2 cellular contexts compared by ENCODE assay signal in the genomic region with DNA sequence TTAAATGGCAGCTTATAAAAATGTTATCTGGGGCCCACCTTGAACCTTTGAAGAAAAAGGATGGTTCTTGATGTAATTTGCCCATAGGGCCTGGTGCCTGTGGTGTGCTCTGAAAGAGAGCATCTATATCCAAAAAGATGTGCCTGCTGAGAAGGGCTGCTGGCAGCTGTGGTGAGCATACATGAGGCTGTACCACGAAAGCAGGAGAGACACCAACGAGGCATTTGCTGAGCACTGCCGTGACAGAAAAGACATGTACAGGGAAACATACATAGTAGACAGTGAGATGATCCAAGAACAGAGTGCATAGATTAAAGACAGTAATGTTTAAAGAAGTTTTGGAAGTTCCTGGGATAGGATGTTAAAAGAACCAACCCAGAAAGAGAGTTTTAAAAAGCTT.
A peak's percentile ranks its signal among the peaks of the same experiment; 100 is the strongest.
TF ChIP-seq lines count a peak whose summit lies in the region.

No MANE protein-coding gene starts in this region.

TF ChIP-seq in HepG2, 621 proteins besides CTCF, POLR2A, EP300 and RAD21:
- TF ChIP-seq THYN1 (CRISPR knock-in tag; IDR thresholded peaks at IDR 0.05; ENCODE audit: borderline replicate concordance, low read depth) = no peak
- no peak for TF ChIP-seq ZNF777 (CRISPR knock-in tag; IDR thresholded peaks at IDR 0.05)
- TF ChIP-seq, protein P1, sequence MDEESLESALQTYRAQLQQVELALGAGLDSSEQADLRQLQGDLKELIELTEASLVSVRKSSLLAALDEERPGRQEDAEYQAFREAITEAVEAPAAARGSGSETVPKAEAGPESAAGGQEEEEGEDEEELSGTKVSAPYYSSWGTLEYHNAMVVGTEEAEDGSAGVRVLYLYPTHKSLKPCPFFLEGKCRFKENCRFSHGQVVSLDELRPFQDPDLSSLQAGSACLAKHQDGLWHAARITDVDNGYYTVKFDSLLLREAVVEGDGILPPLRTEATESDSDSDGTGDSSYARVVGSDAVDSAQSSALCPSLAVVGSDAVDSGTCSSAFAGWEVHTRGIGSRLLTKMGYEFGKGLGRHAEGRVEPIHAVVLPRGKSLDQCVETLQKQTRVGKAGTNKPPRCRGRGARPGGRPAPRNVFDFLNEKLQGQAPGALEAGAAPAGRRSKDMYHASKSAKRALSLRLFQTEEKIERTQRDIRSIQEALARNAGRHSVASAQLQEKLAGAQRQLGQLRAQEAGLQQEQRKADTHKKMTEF (CRISPR knock-in tag; IDR thresholded peaks at IDR 0.05) = no peak
- peak; percentile 73 for TF ChIP-seq ZNF331 (CRISPR knock-in tag; IDR thresholded peaks at IDR 0.05)

TF ChIP-seq in H1, 55 proteins besides CTCF, POLR2A, EP300 and RAD21:
- TF ChIP-seq TAF7 (optimal IDR thresholded peaks at IDR 0.05; ENCODE audit: borderline replicate concordance, low read depth, low read length) (no peak), CBX8 (IDR thresholded peaks at IDR 0.05; ENCODE audit: borderline replicate concordance, low read depth, low read length) (no peak), SIX5 (IDR thresholded peaks at IDR 0.05; ENCODE audit: low read depth, low read length) (no peak), CBX5 (IDR thresholded peaks at IDR 0.05; ENCODE audit: low read depth, low read length) (no peak), BACH1 (IDR thresholded peaks at IDR 0.05; ENCODE audit: low read length) (no peak), PHF8 (conservative IDR thresholded peaks at IDR 0.05; ENCODE audit: low read depth, low read length) (no peak), SP4 (IDR thresholded peaks at IDR 0.05; ENCODE audit: low read length) (no peak), TAF1 (IDR thresholded peaks at IDR 0.05; ENCODE audit: low read depth, low read length) (no peak), RBBP5 (IDR thresholded peaks at IDR 0.05; ENCODE audit: borderline replicate concordance, low read depth, low read length) (no peak), TEAD4 (IDR thresholded peaks at IDR 0.05; ENCODE audit: low read depth, low read length) (no peak), TCF12 (IDR thresholded peaks at IDR 0.05; ENCODE audit: low read depth, low read length) (no peak), SRF (IDR thresholded peaks at IDR 0.05; ENCODE audit: low read depth, low read length) (no peak)
- TF ChIP-seq, protein P2, sequence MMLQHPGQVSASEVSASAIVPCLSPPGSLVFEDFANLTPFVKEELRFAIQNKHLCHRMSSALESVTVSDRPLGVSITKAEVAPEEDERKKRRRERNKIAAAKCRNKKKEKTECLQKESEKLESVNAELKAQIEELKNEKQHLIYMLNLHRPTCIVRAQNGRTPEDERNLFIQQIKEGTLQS (IDR thresholded peaks at IDR 0.05; ENCODE audit: insufficient read depth, low read depth, low read length) = no peak
